In the genomic region with DNA sequence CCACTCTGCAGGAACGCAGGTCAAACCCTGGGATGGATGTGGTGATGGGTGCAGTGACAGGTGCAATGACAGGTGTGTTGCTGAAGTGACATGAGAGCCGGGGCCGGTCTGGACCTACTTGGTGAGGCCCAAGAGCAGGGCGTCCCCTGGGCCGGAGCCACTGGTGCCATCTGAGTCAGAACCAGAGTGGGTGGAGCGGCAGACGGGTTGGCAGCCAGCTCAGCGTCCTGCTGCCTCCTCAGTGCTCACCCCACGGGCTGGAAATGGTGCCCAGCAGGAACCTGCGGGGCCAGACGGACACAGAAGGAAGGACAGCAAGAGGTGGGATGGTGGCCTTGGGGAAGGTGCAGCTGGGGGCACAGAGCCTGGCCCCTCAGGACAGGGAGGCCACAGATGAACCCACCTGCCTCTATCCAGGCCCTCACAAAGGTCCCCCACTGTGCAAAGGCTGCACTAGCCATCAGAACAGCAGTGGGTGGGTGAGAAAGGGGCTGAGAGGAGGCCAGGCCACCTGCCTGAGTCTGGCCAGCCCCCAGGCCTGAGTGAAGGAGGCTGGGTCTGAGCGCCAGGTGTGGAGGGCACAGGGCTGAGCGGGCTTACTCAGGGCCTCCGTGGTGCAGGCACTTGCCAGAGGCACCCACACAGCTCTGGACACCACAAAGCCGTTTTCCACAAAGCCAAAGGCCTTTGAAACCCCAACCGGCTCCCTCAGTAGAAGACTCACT, we compare ENCODE assay signal across 22 cellular contexts.
"Had no signal": no experiment of that assay in that cellular context is flagged by ENCODE, and none has a peak within 500 bp of the region (broad histone marks: within the 10 kb centered on the region; RNA-seq: fewer than 3 reads in every experiment).

No MANE protein-coding gene starts in this region.

- H3K27ac ChIP-seq: adrenal gland, ascending aorta, brain microvascular endothelial cell, colonic mucosa, epithelial cell of prostate, gastroesophageal sphincter, psoas muscle, right atrium auricular region, testis, uterus, VCaP had no signal

- H3K27me3 Mint-ChIP-seq: activated CD4-positive, alpha-beta T cell treated with anti-CD3 and anti-CD28 coated beads, Interleukin-2, amount 10 ng/mL, durations not matched to agents 7 days and 5 days; activated CD8-positive, alpha-beta memory T cell treated with anti-CD3 and anti-CD28 coated beads, Interleukin-2, amount 10 ng/mL, durations not matched to agents 7 days and 5 days; activated CD8-positive, alpha-beta T cell treated with anti-CD3 and anti-CD28 coated beads for 36 hours had no signal

- H3K36me3 Mint-ChIP-seq: activated CD8-positive, alpha-beta memory T cell treated with anti-CD3 and anti-CD28 coated beads, Interleukin-2, amount 10 ng/mL, durations not matched to agents 7 days and 5 days; activated naive CD8-positive, alpha-beta T cell; mesothelial cell of epicardium had no signal

- H3K27me3 ChIP-seq: adrenal gland, ascending aorta, brain microvascular endothelial cell, colonic mucosa, right atrium auricular region, testis, uterus had no signal

- H3K36me3 ChIP-seq: adrenal gland, ascending aorta, brain microvascular endothelial cell, colonic mucosa, gastroesophageal sphincter, right atrium auricular region, uterus had no signal

- H3K4me1 ChIP-seq: adrenal gland, ascending aorta, colonic mucosa, gastroesophageal sphincter, psoas muscle, right atrium auricular region, testis, uterus had no signal

- DNase-seq: activated CD4-positive, alpha-beta T cell treated with anti-CD3 and anti-CD28 coated beads, Interleukin-2, amount 10 ng/mL, durations not matched to agents 7 days and 5 days; activated CD4-positive, CD25-positive, alpha-beta regulatory T cell treated with anti-CD3 and anti-CD28 coated beads, Interleukin-2, amount 50 U/mL, for 72 hours; activated CD8-positive, alpha-beta memory T cell treated with anti-CD3 and anti-CD28 coated beads, Interleukin-2, amount 10 ng/mL, durations not matched to agents 7 days and 5 days; activated CD8-positive, alpha-beta T cell treated with anti-CD3 and anti-CD28 coated beads for 36 hours; activated naive CD4-positive, alpha-beta T cell; activated T-cell treated with anti-CD3 and anti-CD28 coated beads for 4 hours; adrenal gland; brain microvascular endothelial cell; central memory CD4-positive, alpha-beta T cell; colonic mucosa; psoas muscle; stimulated activated CD4-positive, alpha-beta T cell treated with anti-CD3 and anti-CD28 coated beads, Interleukin-1b, Interleukin-23, amount 100 ng/mL, for 48 hours; testis; trophoblast cell; uterus had no signal

- H3K9me3 ChIP-seq: colonic mucosa, testis, uterus had no signal

- H3K4me1 Mint-ChIP-seq: activated CD4-positive, alpha-beta T cell treated with anti-CD3 and anti-CD28 coated beads, Interleukin-2, amount 10 ng/mL, durations not matched to agents 7 days and 5 days; activated CD8-positive, alpha-beta memory T cell treated with anti-CD3 and anti-CD28 coated beads, Interleukin-2, amount 10 ng/mL, durations not matched to agents 7 days and 5 days had no signal

- H3K4me3 Mint-ChIP-seq: activated CD4-positive, alpha-beta T cell treated with anti-CD3 and anti-CD28 coated beads, Interleukin-2, amount 10 ng/mL, durations not matched to agents 7 days and 5 days; activated CD8-positive, alpha-beta memory T cell treated with anti-CD3 and anti-CD28 coated beads, Interleukin-2, amount 10 ng/mL, durations not matched to agents 7 days and 5 days; activated CD8-positive, alpha-beta T cell treated with anti-CD3 and anti-CD28 coated beads for 36 hours; activated naive CD8-positive, alpha-beta T cell; mesothelial cell of epicardium had no signal

- H3K27ac Mint-ChIP-seq: activated CD4-positive, alpha-beta T cell treated with anti-CD3 and anti-CD28 coated beads, Interleukin-2, amount 10 ng/mL, durations not matched to agents 7 days and 5 days; activated CD8-positive, alpha-beta memory T cell treated with anti-CD3 and anti-CD28 coated beads, Interleukin-2, amount 10 ng/mL, durations not matched to agents 7 days and 5 days; activated CD8-positive, alpha-beta T cell treated with anti-CD3 and anti-CD28 coated beads for 36 hours; activated naive CD8-positive, alpha-beta T cell; mesothelial cell of epicardium had no signal

- H3K4me3 ChIP-seq: adrenal gland, ascending aorta, colonic mucosa, gastroesophageal sphincter, psoas muscle, right atrium auricular region, testis, uterus had no signal
